ENCODE assay signal across 33 cellular contexts in genomic region chr13:101331731-101332130, GRCh38.
"Had no signal": no experiment of that assay in that cellular context is flagged by ENCODE, and none has a peak within 500 bp of the region (broad histone marks: within the 10 kb centered on the region; RNA-seq: fewer than 3 reads in every experiment).

No MANE protein-coding gene starts in this region.

- H3K27me3 ChIP-seq: adrenal gland, body of pancreas, gastrocnemius medialis, hepatocyte, neutrophil, ovary, right lobe of liver, testis, transverse colon had no signal

- H3K4me2 ChIP-seq: hepatocyte had no signal

- H3K4me1 ChIP-seq: adrenal gland, body of pancreas, gastrocnemius medialis, right lobe of liver, testis, transverse colon had no signal

- H3K79me2 ChIP-seq: hepatocyte had no signal

- H2AFZ ChIP-seq: hepatocyte had no signal

- DNase-seq: activated CD4-positive, alpha-beta T cell treated with anti-CD3 and anti-CD28 coated beads for 36 hours; activated CD4-positive, CD25-positive, alpha-beta regulatory T cell; activated CD8-positive, alpha-beta memory T cell treated with anti-CD3 and anti-CD28 coated beads, Interleukin-2, amount 10 ng/mL, durations not matched to agents 7 days and 5 days; activated CD8-positive, alpha-beta T cell treated with anti-CD3 and anti-CD28 coated beads, Interleukin-2, amount 10 ng/mL, durations not matched to agents 7 days and 5 days; activated effector memory CD4-positive, alpha-beta T cell treated with Interleukin-2 at 50 U/mL for 16 hours; activated naive CD4-positive, alpha-beta T cell treated with anti-CD3 and anti-CD28 coated beads for 36 hours; activated naive CD8-positive, alpha-beta T cell treated with anti-CD3 and anti-CD28 coated beads for 36 hours; activated T-cell treated with anti-CD3 and anti-CD28 coated beads for 4 hours; adrenal gland; aorta; body of pancreas; dermis blood vessel endothelial cell; effector CD4-positive, alpha-beta T cell; gastrocnemius medialis; glutamatergic neuron; islet precursor cell; left ventricle myocardium inferior; mesendoderm; ovary; right lobe of liver; stimulated activated CD4-positive, alpha-beta T cell treated with anti-CD3 and anti-CD28 coated beads, Interleukin-12 subunit alpha, Interleukin-12 subunit beta, amount 100 ng/mL, for 4 hours; stimulated activated CD4-positive, alpha-beta T cell treated with anti-CD3 and anti-CD28 coated beads, Interleukin-4, amount 100 ng/mL, for 1 hour; stimulated activated naive CD8-positive, alpha-beta T cell treated with anti-CD3 and anti-CD28 coated beads, Interleukin-15, Interleukin-2, amounts not matched to agents 100 U/mL and 50 U/mL, for 24 hours; testis; transverse colon had no signal

- H3K27ac ChIP-seq: adrenal gland, body of pancreas, epithelial cell of prostate, gastrocnemius medialis, hepatocyte, left ventricle myocardium inferior, neutrophil, ovary, right lobe of liver, skin epidermis, testis, transverse colon had no signal

- H3K36me3 ChIP-seq: adrenal gland, gastrocnemius medialis, left ventricle myocardium inferior, neutrophil, ovary, right lobe of liver, transverse colon had no signal

- FAIRE-seq: colon, endometrium had no signal

- H3K4me3 ChIP-seq: adrenal gland, body of pancreas, gastrocnemius medialis, hepatocyte, left ventricle myocardium inferior, lung, ovary, right lobe of liver, skin epidermis, testis, transverse colon had no signal

- ATAC-seq: activated CD4-positive, alpha-beta T cell treated with anti-CD3 and anti-CD28 coated beads for 36 hours; activated CD8-positive, alpha-beta memory T cell treated with anti-CD3 and anti-CD28 coated beads, Interleukin-2, amount 10 ng/mL, durations not matched to agents 7 days and 5 days; activated CD8-positive, alpha-beta T cell treated with anti-CD3 and anti-CD28 coated beads, Interleukin-2, amount 10 ng/mL, durations not matched to agents 7 days and 5 days; body of pancreas; gastrocnemius medialis; natural killer cell treated with Interleukin-12 subunit alpha and Interleukin-12 subunit beta and Interleukin-15 and Interleukin-18, amount 100 ng/mL, for 72 hours; right lobe of liver; stimulated activated naive CD8-positive, alpha-beta T cell treated with anti-CD3 and anti-CD28 coated beads, Interleukin-15, Interleukin-2, amounts not matched to agents 100 U/mL and 50 U/mL, for 24 hours had no signal

- H3K9me3 ChIP-seq: adrenal gland, body of pancreas, gastrocnemius medialis, left ventricle myocardium inferior, neutrophil, ovary, right lobe of liver, testis, transverse colon had no signal
